12 cellular contexts compared by ENCODE assay signal in genomic region chr2:230323385-230324106, GRCh38. TPM values are rescaled to one million over a fixed set of nuclear protein-coding genes. Genes with fewer than 3 reads are reported as not detected.
DNase-seq lines count a peak whose midpoint lies in the region; TF ChIP-seq lines count a peak whose summit lies in the region.
"Had no signal": no experiment of that assay in that cellular context is flagged by ENCODE, and none has a peak within 500 bp of the region (broad histone marks: within the 10 kb centered on the region; RNA-seq: fewer than 3 reads in every experiment).

No MANE protein-coding gene starts in this region.

- DNase-seq in NCI-H748 (lab: John Stamatoyannopoulos, UW; ENCODE audit: unreplicated experiment) (peak; percentile 6), NCI-H748 treated with DMSO at 0.1 percent for 48 hours (lab: John Stamatoyannopoulos, UW) (no peak), GM23248 (peak; percentile 9), iPS-NIHi11 (ENCODE audit: low spot score) (peak; percentile 44), Caco-2 (no peak)
- no peak for DNase-seq in activated naive CD4-positive, alpha-beta T cell treated with anti-CD3 and anti-CD28 coated beads for 36 hours
- DNase-seq in stimulated activated CD4-positive, alpha-beta T cell treated with anti-CD3 and anti-CD28 coated beads, Interleukin-4, amount 100 ng/mL, for 1 hour, result no peak
- DNase-seq: ACHN; dermis blood vessel endothelial cell; NCI-H1092 treated with DMSO at 0.1 percent for 48 hours; stimulated activated naive CD4-positive, alpha-beta T cell had no signal

- H3K9me2 ChIP-seq in GM23248 (ENCODE audit: insufficient read depth) (no peaks in the 10 kb centered on the region), SU-DHL-6 (replicated peaks; ENCODE audit: insufficient read depth, low read length) (no peaks in the 10 kb centered on the region)

- BruUV-seq in Caco-2 (replicated peaks; lab: Mats Ljungman, UMichigan), result no TSS peak

- peaks cover 14% of the 10 kb centered on the region for H3K4me1 ChIP-seq in GM23248 (ENCODE audit: insufficient read depth)
- no peaks in the 10 kb centered on the region for H3K4me1 ChIP-seq in Caco-2

- H3K36me3 ChIP-seq in GM23248 (ENCODE audit: low read depth) (0 out of 2 replicates have a peak, but pooled peaks cover 3% of the 10 kb centered on the region), SU-DHL-6 (ENCODE audit: low read length) (no peaks in the 10 kb centered on the region), Caco-2 (ENCODE audit: control insufficient read depth, insufficient read depth, low read length) (no peaks in the 10 kb centered on the region)

- H3K9me3 Mint-ChIP-seq in Caco-2 (ENCODE audit: unreplicated experiment), result no peaks in the 10 kb centered on the region
- no peaks in the 10 kb centered on the region for H3K9me3 Mint-ChIP-seq in activated naive CD4-positive, alpha-beta T cell treated with anti-CD3 and anti-CD28 coated beads for 36 hours

- H2AFZ ChIP-seq in GM23248 (no peak overlapping the region), SU-DHL-6 (ENCODE audit: low read depth, low read length, severe bottlenecking) (no peak overlapping the region)

- H3K36me3 Mint-ChIP-seq in Caco-2 (ENCODE audit: insufficient read depth, unreplicated experiment), result no peaks in the 10 kb centered on the region
- H3K36me3 Mint-ChIP-seq in activated naive CD4-positive, alpha-beta T cell treated with anti-CD3 and anti-CD28 coated beads for 36 hours (ENCODE audit: low read depth), result peaks cover 14% of the 10 kb centered on the region

- CTCF ChIA-PET in Caco-2 (lab: Charles Lee), result no interaction called here
- CTCF ChIA-PET in activated naive CD4-positive, alpha-beta T cell treated with anti-CD3 and anti-CD28 coated beads for 36 hours (lab: Charles Lee), result interaction anchor here (0.7 to 2.2 kb wide), 3 partner anchors 10 to 287 kb away, joined by 3 to 8 read pairs (median 5); no protein-coding TSS in a partner anchor

- H3K79me2 ChIP-seq in GM23248 (ENCODE audit: insufficient read depth) (peaks cover 15% of the 10 kb centered on the region), SU-DHL-6 (ENCODE audit: insufficient read depth, low read length) (peaks cover 10% of the 10 kb centered on the region; the same call in 1 of the 2 replicates)

- no peaks in the 10 kb centered on the region for H3K9me3 ChIP-seq in GM23248 (ENCODE audit: low read depth)
- H3K9me3 ChIP-seq in SU-DHL-6 (ENCODE audit: insufficient read depth, low read length), result no peaks in the 10 kb centered on the region
- H3K9me3 ChIP-seq in Caco-2, result no peaks in the 10 kb centered on the region

- no peak for TF ChIP-seq CTCF in SU-DHL-6 (IDR thresholded peaks at IDR 0.05; ENCODE audit: insufficient read depth, low read length, poor library complexity, severe bottlenecking)
- TF ChIP-seq CTCF in Caco-2 (IDR thresholded peaks at IDR 0.05; ENCODE audit: insufficient read depth in 1 of 2, low read depth in 1 of 2, low read length in 1 of 2, severe bottlenecking in 1 of 2, unreplicated experiment in 1 of 2), result no peak

- no peaks in the 10 kb centered on the region for H3K27me3 Mint-ChIP-seq in Caco-2 (ENCODE audit: insufficient read depth, unreplicated experiment)
- no peaks in the 10 kb centered on the region for H3K27me3 Mint-ChIP-seq in activated naive CD4-positive, alpha-beta T cell treated with anti-CD3 and anti-CD28 coated beads for 36 hours (ENCODE audit: low read depth)

- H3K4me2 ChIP-seq in GM23248 (ENCODE audit: unreplicated experiment) (no peak overlapping the region), SU-DHL-6 (ENCODE audit: low read depth, low read length, poor library complexity, severe bottlenecking) (peak overlapping the region; percentile 40)

- no peaks in the 10 kb centered on the region for H3K4me1 Mint-ChIP-seq in Caco-2 (ENCODE audit: low read depth, unreplicated experiment)
- H3K4me1 Mint-ChIP-seq in activated naive CD4-positive, alpha-beta T cell treated with anti-CD3 and anti-CD28 coated beads for 36 hours (ENCODE audit: low read depth), result peaks cover 57% of the 10 kb centered on the region

- no peak overlapping the region for H3K27ac Mint-ChIP-seq in Caco-2 (ENCODE audit: unreplicated experiment)
- H3K27ac Mint-ChIP-seq in activated naive CD4-positive, alpha-beta T cell treated with anti-CD3 and anti-CD28 coated beads for 36 hours, result no peak overlapping the region

- in situ Hi-C loops in GM23248 (cut with MboI), result no loop called here

- H3K9ac ChIP-seq in GM23248 (no peak overlapping the region), SU-DHL-6 (ENCODE audit: low read length) (peak overlapping the region; percentile 34; the same call in 1 of the 2 replicates)

- H4K20me1 ChIP-seq in GM23248 (ENCODE audit: insufficient read depth) (no peaks in the 10 kb centered on the region), SU-DHL-6 (ENCODE audit: low read depth, low read length) (no peaks in the 10 kb centered on the region)

- H3K4me3 ChIP-seq in GM23248 (no peak overlapping the region), SU-DHL-6 (ENCODE audit: insufficient read depth, low read length, poor library complexity, severe bottlenecking) (no peak overlapping the region), Caco-2 (ENCODE audit: low read depth, low read length) (no peak overlapping the region)

- WGBS in GM23248 (ENCODE audit: low coverage in 1 of 2, low lambda C conversion rate in 2 of 2, missing lambda C conversion rate in 2 of 2), 2 experiments, result 77 to 83% methylated on average over 18 of the region's 18 CpGs

- H3K27me3 ChIP-seq in GM23248 (replicated peaks; ENCODE audit: insufficient read depth) (no peaks in the 10 kb centered on the region), SU-DHL-6 (ENCODE audit: low read length) (no peaks in the 10 kb centered on the region), Caco-2 (replicated peaks; ENCODE audit: control insufficient read depth, insufficient read depth, low read length) (no peaks in the 10 kb centered on the region)

- H3F3A ChIP-seq in GM23248 (ENCODE audit: insufficient read depth) (no peaks in the 10 kb centered on the region), SU-DHL-6 (ENCODE audit: insufficient read depth) (peaks cover 36% of the 10 kb centered on the region)

- intact Hi-C loops in Caco-2 (cut with micrococcal nuclease; ENCODE audit: unreplicated experiment), result no loop called here
- intact Hi-C loops in activated naive CD4-positive, alpha-beta T cell treated with anti-CD3 and anti-CD28 coated beads for 36 hours (cut with micrococcal nuclease), result no loop called here

- H3K4me3 Mint-ChIP-seq in Caco-2 (ENCODE audit: unreplicated experiment), result no peak overlapping the region
- H3K4me3 Mint-ChIP-seq in activated naive CD4-positive, alpha-beta T cell treated with anti-CD3 and anti-CD28 coated beads for 36 hours, result no peak overlapping the region

- POLR2A ChIA-PET in Caco-2 (lab: Charles Lee), result no interaction called here

- no peak overlapping the region for H3K27ac ChIP-seq in GM23248
- H3K27ac ChIP-seq in SU-DHL-6 (ENCODE audit: low read depth, low read length), result no peak overlapping the region

RNA-seq across cellular contexts. Expression of gene SP140L, which starts 3.4 kb away (rescaled TPM):
- 7.8 and 8.0 TPM in 2 replicates for total RNA-seq in GM23248 (2014; rRNA removed; shearing (Covaris generic))
- polyA plus RNA-seq in GM23248 (2016; fragmentation: Nextera tagmentation; extraction: Ambion mirVana), result 11.1 and 11.5 TPM in 2 replicates
- total RNA-seq in Caco-2 (2022), result 0.26 TPM in 1 of 2 replicates, not detected in the other
- 10 to 100 TPM; 41.8 to 44.7 TPM for total RNA-seq in activated naive CD4-positive, alpha-beta T cell treated with anti-CD3 and anti-CD28 coated beads for 36 hours

Comparison
In these comparisons a context has a peak if more than half of its experiments do, and no peak if none do; other contexts are left out.
1. DNase-seq: peak in NCI-H748 (single experiment), GM23248 (single experiment) and iPS-NIHi11 (single experiment); none in NCI-H748 treated with DMSO at 0.1 percent for 48 hours (single experiment), Caco-2 (0 of 2), activated naive CD4-positive, alpha-beta T cell treated with anti-CD3 and anti-CD28 coated beads for 36 hours (single experiment) and stimulated activated CD4-positive, alpha-beta T cell treated with anti-CD3 and anti-CD28 coated beads, Interleukin-4, amount 100 ng/mL, for 1 hour (single experiment).